8 cellular contexts compared by ENCODE assay signal in the genomic region with DNA sequence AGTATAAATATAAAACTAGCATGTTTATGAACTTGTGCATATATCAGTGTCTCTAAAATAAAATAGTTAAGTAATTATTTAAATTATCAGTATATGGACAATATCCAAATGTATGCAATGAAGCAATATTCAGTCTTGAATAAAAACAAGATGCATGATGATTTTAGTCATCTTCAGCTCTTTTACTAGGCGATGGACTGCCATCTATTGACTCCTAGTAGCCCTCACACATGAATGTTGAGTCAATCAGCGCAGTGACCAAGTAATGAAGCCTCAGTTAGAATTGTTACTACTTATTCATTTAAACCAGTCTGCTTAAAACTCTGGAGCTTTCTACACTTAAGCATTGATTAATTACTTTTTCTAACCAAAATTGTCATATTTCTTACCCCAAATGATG.
DNase-seq lines count a peak whose midpoint lies in the region; ATAC-seq and TF ChIP-seq lines count a peak whose summit lies in the region.

No MANE protein-coding gene starts in this region.

- CTCF ChIA-PET in PC-9 (lab: Charles Lee) = no interaction called here

- H3K27me3 ChIP-seq in PC-9 (ENCODE audit: insufficient read depth, low read depth) (no peaks in the 10 kb centered on the region), hepatocyte (no peaks in the 10 kb centered on the region), aorta (ENCODE audit: control insufficient read depth in 1 of 2, insufficient read depth in 2 of 2, low read length in 1 of 2) (no peaks in the 10 kb centered on the region)

- POLR2A ChIA-PET in PC-9 (lab: Charles Lee; ENCODE audit: unreplicated experiment) = no interaction called here

- H2AFZ ChIP-seq in PC-9 (no peak overlapping the region), hepatocyte (no peak overlapping the region)

- H3K4me3 ChIP-seq in PC-9 (no peak overlapping the region), hepatocyte (no peak overlapping the region), aorta (ENCODE audit: low read length in 2 of 2) (no peak overlapping the region)

- H3K27ac ChIP-seq in PC-9 (no peak overlapping the region), hepatocyte (no peak overlapping the region), aorta (ENCODE audit: low read depth in 1 of 2, low read length in 2 of 2) (no peak overlapping the region)

- no peaks in the 10 kb centered on the region for H4K20me1 ChIP-seq in PC-9 (ENCODE audit: insufficient read depth)
- H4K20me1 ChIP-seq in hepatocyte (ENCODE audit: insufficient read depth, poor library complexity, severe bottlenecking) = peaks cover 4% of the 10 kb centered on the region

- BruUV-seq in PC-9 (replicated peaks; lab: Mats Ljungman, UMichigan) = no TSS peak

- no peaks in the 10 kb centered on the region for H3F3A ChIP-seq in PC-9 (ENCODE audit: insufficient read depth, low read depth)

- H3K4me1 ChIP-seq in PC-9 (replicated peaks; ENCODE audit: insufficient read depth) = no peaks in the 10 kb centered on the region
- peaks cover 5% of the 10 kb centered on the region for H3K4me1 ChIP-seq in hepatocyte (ENCODE audit: insufficient read depth)
- no peaks in the 10 kb centered on the region for H3K4me1 ChIP-seq in aorta (ENCODE audit: control insufficient read depth in 1 of 2, insufficient read depth in 2 of 2, low read length in 2 of 2)

- H3K9me3 ChIP-seq in PC-9 (ENCODE audit: insufficient read depth, low read depth) = no peaks in the 10 kb centered on the region
- no peaks in the 10 kb centered on the region for H3K9me3 ChIP-seq in hepatocyte (ENCODE audit: low read depth)
- H3K9me3 ChIP-seq in aorta (ENCODE audit: control insufficient read depth, low read length) = no peaks in the 10 kb centered on the region

- TF ChIP-seq CTCF in PC-9 (conservative IDR thresholded peaks at IDR 0.05) (0 out of 2 replicates have a peak, but pooled peaks have one; percentile 7), hepatocyte (IDR thresholded peaks at IDR 0.05; ENCODE audit: poor library complexity) (peak; percentile 39)

- 81% methylated on average over 2 of the region's 2 CpGs for WGBS in hepatocyte (ENCODE audit: low lambda C conversion rate, missing lambda C conversion rate)
- 94 to 97% methylated on average over 2 of the region's 2 CpGs for WGBS in aorta, 2 donors

- H3K9me2 ChIP-seq in PC-9 (ENCODE audit: insufficient read depth) = no peaks in the 10 kb centered on the region
- H3K9me2 ChIP-seq in hepatocyte (replicated peaks; ENCODE audit: insufficient read depth) = no peaks in the 10 kb centered on the region

- ATAC-seq in GM21786 (IDR thresholded peaks at IDR 0.05; ENCODE audit: unreplicated experiment) (peak; percentile 43), aorta (ENCODE audit: low FRiP score) (no peak)

- H3K79me2 ChIP-seq in PC-9 (ENCODE audit: low read depth) (no peaks in the 10 kb centered on the region), hepatocyte (no peaks in the 10 kb centered on the region)

- H3K4me2 ChIP-seq in PC-9 (no peak overlapping the region), hepatocyte (no peak overlapping the region)

- DNase-seq in D341Med (ENCODE audit: low spot score) (peak; percentile 17), PC-9 (no peak), hepatocyte (ENCODE audit: low spot score) (no peak), aorta (no peak)
- no peak for DNase-seq in effector CD4-positive, alpha-beta T cell
- no peak for DNase-seq in activated CD8-positive, alpha-beta memory T cell treated with anti-CD3 and anti-CD28 coated beads, Interleukin-2, amount 50 U/mL, for 4 hours
- DNase-seq in stimulated activated CD4-positive, alpha-beta T cell treated with anti-CD3 and anti-CD28 coated beads, Interleukin-4, amount 100 ng/mL, for 4 hours = no peak

- intact Hi-C loops in PC-9 (cut with micrococcal nuclease; ENCODE audit: unreplicated experiment) = loop anchor here (1.0 kb wide), 1 partner anchor 333 kb away; no protein-coding TSS in a partner anchor
- intact Hi-C loops in aorta (cut with DNase I) = loop anchor here in 1 of 2 donors (5.0 kb wide), 1 partner anchor 48 kb away; no protein-coding TSS in a partner anchor

- H3K36me3 ChIP-seq in PC-9 (ENCODE audit: low read depth) = no peaks in the 10 kb centered on the region
- no peaks in the 10 kb centered on the region for H3K36me3 ChIP-seq in hepatocyte (replicated peaks; ENCODE audit: insufficient read depth, low read depth)
- no peaks in the 10 kb centered on the region for H3K36me3 ChIP-seq in aorta (ENCODE audit: control insufficient read depth in 1 of 2, insufficient read depth in 2 of 2, low read length in 1 of 2)
